3 cellular contexts compared by ENCODE assay signal in genomic region chr6:129965096-129965495, GRCh38.
TF ChIP-seq lines count a peak whose summit lies in the region.

No MANE protein-coding gene starts in this region.

TF ChIP-seq in HepG2, 621 proteins besides CTCF, POLR2A, EP300 and RAD21:
- TF ChIP-seq CEBPB (IDR thresholded peaks at IDR 0.05; ENCODE audit: borderline replicate concordance, low read depth, low read length) (peak; percentile 88), ZNF589 (CRISPR knock-in tag; conservative IDR thresholded peaks at IDR 0.05) (no peak)
TF ChIP-seq in HepG2: peak in this region for 1.

TF ChIP-seq in IMR-90, 13 proteins besides CTCF, POLR2A, EP300 and RAD21:
- TF ChIP-seq CEBPB (IDR thresholded peaks at IDR 0.05; ENCODE audit: low read depth, low read length) (peak; percentile 94), MAFK (IDR thresholded peaks at IDR 0.05; ENCODE audit: low read depth, low read length) (no peak)

TF ChIP-seq in K562, 482 proteins besides CTCF, POLR2A, EP300 and RAD21:
- TF ChIP-seq CEBPG (CRISPR knock-in tag; IDR thresholded peaks at IDR 0.05) (no peak), CEBPG (tag; conservative IDR thresholded peaks at IDR 0.05 in 1 of 2, IDR thresholded peaks at IDR 0.05 in 1 of 2) (peak; percentile 18 to 94; a peak in 2 of 4 replicates), SAFB (IDR thresholded peaks at IDR 0.05; ENCODE audit: borderline replicate concordance, low read depth, low read length) (no peak), NEUROD1 (IDR thresholded peaks at IDR 0.05; ENCODE audit: borderline replicate concordance, low read depth, low read length, partially characterized antibody) (no peak), SMAD4 (CRISPR knock-in tag; conservative IDR thresholded peaks at IDR 0.05) (no peak), GABPB2 (CRISPR knock-in tag; conservative IDR thresholded peaks at IDR 0.05) (no peak), NFIC (IDR thresholded peaks at IDR 0.05) (no peak), NR2C1 (IDR thresholded peaks at IDR 0.05) (no peak), NR2C1 (tag; IDR thresholded peaks at IDR 0.05) (no peak), CEBPB (tag; IDR thresholded peaks at IDR 0.05) (peak; percentile 83), PTBP1 (IDR thresholded peaks at IDR 0.05; ENCODE audit: low read depth, low read length) (no peak)
- TF ChIP-seq, protein P1, sequence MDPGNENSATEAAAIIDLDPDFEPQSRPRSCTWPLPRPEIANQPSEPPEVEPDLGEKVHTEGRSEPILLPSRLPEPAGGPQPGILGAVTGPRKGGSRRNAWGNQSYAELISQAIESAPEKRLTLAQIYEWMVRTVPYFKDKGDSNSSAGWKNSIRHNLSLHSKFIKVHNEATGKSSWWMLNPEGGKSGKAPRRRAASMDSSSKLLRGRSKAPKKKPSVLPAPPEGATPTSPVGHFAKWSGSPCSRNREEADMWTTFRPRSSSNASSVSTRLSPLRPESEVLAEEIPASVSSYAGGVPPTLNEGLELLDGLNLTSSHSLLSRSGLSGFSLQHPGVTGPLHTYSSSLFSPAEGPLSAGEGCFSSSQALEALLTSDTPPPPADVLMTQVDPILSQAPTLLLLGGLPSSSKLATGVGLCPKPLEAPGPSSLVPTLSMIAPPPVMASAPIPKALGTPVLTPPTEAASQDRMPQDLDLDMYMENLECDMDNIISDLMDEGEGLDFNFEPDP (CRISPR knock-in tag; IDR thresholded peaks at IDR 0.05): no peak
